In genomic region chr10:74991435-74991834, GRCh38 we compare ENCODE assay signal across 10 cellular contexts.
DNase-seq lines count a peak whose midpoint lies in the region; ATAC-seq, FAIRE-seq and TF ChIP-seq lines count a peak whose summit lies in the region.
"Had no signal": no experiment of that assay in that cellular context is flagged by ENCODE, and none has a peak within 500 bp of the region (broad histone marks: within the 10 kb centered on the region; RNA-seq: fewer than 3 reads in every experiment).

No MANE protein-coding gene starts in this region.

- no peaks in the 10 kb centered on the region for H3K9me2 ChIP-seq in MM.1S (replicated peaks; ENCODE audit: insufficient read depth, low read length)

- CTCF ChIA-PET in H1 (lab: Charles Lee; ENCODE audit: partially characterized antibody) = interaction anchor here (0.8 to 2.6 kb wide), 11 partner anchors 8 to 717 kb away, joined by 3 to 12 read pairs (median 4); no protein-coding TSS in a partner anchor

- no peak overlapping the region for H2BK15ac ChIP-seq in H1 (ENCODE audit: low read length)

- H3K36me3 ChIP-seq in MM.1S (replicated peaks; ENCODE audit: insufficient read depth, low read length) = no peaks in the 10 kb centered on the region
- peaks cover 0 to 8% (median 5%) of the 10 kb centered on the region in 4 experiments; a peak in 3 of 8 replicates for H3K36me3 ChIP-seq in H1 (ENCODE audit: control insufficient read depth in 2 of 4, insufficient read depth in 4 of 4, low read length in 3 of 4)

- H4K8ac ChIP-seq in H1 (ENCODE audit: extremely low read depth, insufficient read depth, low read length) = no peak overlapping the region

- H3K4me3 ChIP-seq in MM.1S (ENCODE audit: low read length) (no peak overlapping the region), H1 (ENCODE audit: extremely low read depth in 1 of 4, insufficient read depth in 2 of 4, low read depth in 3 of 4, low read length in 4 of 4) (no peak overlapping the region), retinal pigment epithelial cell (ENCODE audit: low read length) (no peak overlapping the region)

- H3K23me2 ChIP-seq in H1 (ENCODE audit: low read depth, low read length) = no peaks in the 10 kb centered on the region

- H3K9me3 ChIP-seq in MM.1S (replicated peaks; ENCODE audit: insufficient read depth, low read length) (no peaks in the 10 kb centered on the region), H1 (ENCODE audit: insufficient read depth in 2 of 2, low read depth in 1 of 2, low read length in 1 of 2) (no peaks in the 10 kb centered on the region)

- TF ChIP-seq EP300 in H1 (IDR thresholded peaks at IDR 0.05; ENCODE audit: borderline replicate concordance in 1 of 2, low read depth in 2 of 2, low read length in 2 of 2) = no peak

- H3K56ac ChIP-seq in H1 (replicated peaks; ENCODE audit: insufficient read length, low read depth, low read length) = no peak overlapping the region

- no peak overlapping the region for H3K23ac ChIP-seq in H1 (ENCODE audit: insufficient read length)

- H3K27me3 ChIP-seq in MM.1S (replicated peaks; ENCODE audit: insufficient read depth, low read length) = no peaks in the 10 kb centered on the region
- H3K27me3 ChIP-seq in H1 (replicated peaks in 1 of 4; ENCODE audit: control insufficient read depth in 3 of 4, extremely low read depth in 1 of 4, insufficient read depth in 3 of 4, low read length in 3 of 4) = no peaks in the 10 kb centered on the region

- H3K4me1 ChIP-seq in MM.1S (ENCODE audit: low read length) = peaks cover 36% of the 10 kb centered on the region
- H3K4me1 ChIP-seq in H1 (replicated peaks in 1 of 4; ENCODE audit: control insufficient read depth in 3 of 4, insufficient read depth in 4 of 4, low read length in 3 of 4) = no peaks in the 10 kb centered on the region

- ATAC-seq in HG02678 (IDR thresholded peaks at IDR 0.05; ENCODE audit: unreplicated experiment) = no peak

- H3K14ac ChIP-seq in H1 (ENCODE audit: insufficient read length) = no peak overlapping the region

- no peak overlapping the region for H2BK12ac ChIP-seq in H1 (ENCODE audit: low read depth, low read length)

- no peak overlapping the region for H3K18ac ChIP-seq in H1 (ENCODE audit: extremely low read depth, low read length)

- H3K79me2 ChIP-seq in MM.1S (ENCODE audit: low read length) (no peaks in the 10 kb centered on the region), H1 (ENCODE audit: control insufficient read depth in 1 of 2, insufficient read depth in 2 of 2, low read length in 2 of 2) (no peaks in the 10 kb centered on the region)

- no peak overlapping the region for H2BK20ac ChIP-seq in H1 (ENCODE audit: low read length)

- TF ChIP-seq RAD21 in H1 (IDR thresholded peaks at IDR 0.05 in 1 of 2, conservative IDR thresholded peaks at IDR 0.05 in 1 of 2; ENCODE audit: low read depth in 2 of 2, low read length in 2 of 2) = peak; percentile 30 to 41

- H2BK5ac ChIP-seq in H1 (ENCODE audit: low read depth, low read length) = no peak overlapping the region

- H4K5ac ChIP-seq in H1 (ENCODE audit: insufficient read length, low read depth, low read length) = no peak overlapping the region

- H4K20me1 ChIP-seq in MM.1S (ENCODE audit: insufficient read depth, low read length) (no peaks in the 10 kb centered on the region), H1 (replicated peaks in 1 of 2; ENCODE audit: control insufficient read depth in 1 of 2, insufficient read depth in 2 of 2, low read length in 2 of 2) (peaks cover 0 to 2% of the 10 kb centered on the region in 2 experiments)

- H3F3A ChIP-seq in MM.1S (ENCODE audit: insufficient read depth, low read length) = no peaks in the 10 kb centered on the region

- H4K91ac ChIP-seq in H1 (replicated peaks; ENCODE audit: insufficient read length, low read length) = no peak overlapping the region

- POLR2A ChIA-PET in H1 (lab: Charles Lee; ENCODE audit: partially characterized antibody) = no interaction called here

- TF ChIP-seq POLR2A in H1 (IDR thresholded peaks at IDR 0.05; ENCODE audit: control extremely low read depth in 1 of 2, low read depth in 2 of 2, low read length in 2 of 2) = no peak

- H3K9ac ChIP-seq in MM.1S (ENCODE audit: low read length) = no peak overlapping the region
- H3K9ac ChIP-seq in H1 (replicated peaks in 1 of 4; ENCODE audit: extremely low read depth in 1 of 4, low read depth in 3 of 4, low read length in 3 of 4) = no peak overlapping the region

- no peak for FAIRE-seq in H1 (lab: Jason Lieb, UNC)

- H3K4me2 ChIP-seq in MM.1S (ENCODE audit: low read depth, low read length) (no peak overlapping the region), H1 (ENCODE audit: insufficient read depth in 1 of 2, low read depth in 2 of 2, low read length in 2 of 2) (no peak overlapping the region)

- H2AFZ ChIP-seq in MM.1S (ENCODE audit: low read length) (no peak overlapping the region), H1 (ENCODE audit: low read length) (no peak overlapping the region)

- TF ChIP-seq CTCF in MM.1S (IDR thresholded peaks at IDR 0.05; ENCODE audit: low read length) = peak; percentile 33; the same call in 1 of the 2 replicates
- TF ChIP-seq CTCF in H1 (IDR thresholded peaks at IDR 0.05; ENCODE audit: control extremely low read depth in 1 of 3, insufficient read depth in 1 of 3, low read depth in 1 of 3, low read length in 3 of 3) = peak in 2 of 3 experiments; percentile 17 to 35; a peak in 2 of 4 replicates
- peak; percentile 56 for TF ChIP-seq CTCF in retinal pigment epithelial cell (conservative IDR thresholded peaks at IDR 0.05; ENCODE audit: low read depth, low read length)

- H3K27ac ChIP-seq in MM.1S (ENCODE audit: low read length) = no peak overlapping the region
- no peak overlapping the region for H3K27ac ChIP-seq in H1 (ENCODE audit: low read depth, low read length)

- DNase-seq in NCI-H510A treated with DMSO at 0.1 percent for 48 hours (lab: John Stamatoyannopoulos, UW) (peak; percentile 31), NCI-H510A (lab: John Stamatoyannopoulos, UW) (no peak), MM.1S (peak; percentile 46), H1 (ENCODE audit: low read depth in 1 of 2, low spot score in 2 of 2) (no peak), retinal pigment epithelial cell (ENCODE audit: low read depth) (peak; percentile 7), NCI-H1694 (lab: John Stamatoyannopoulos, UW) (no peak)
- DNase-seq in stimulated activated CD4-positive, alpha-beta T cell treated with anti-CD3 and anti-CD28 coated beads, Interleukin-2, amount 100 ng/mL, for 48 hours = no peak
- DNase-seq: activated CD4-positive, alpha-beta T cell treated with anti-CD3 and anti-CD28 coated beads, Interleukin-2, amount 10 ng/mL, durations not matched to agents 24 days and 14 days; right cardiac atrium had no signal

- no peak overlapping the region for H2BK120ac ChIP-seq in H1 (replicated peaks; ENCODE audit: low read depth, low read length)

- no peak overlapping the region for H3K4ac ChIP-seq in H1 (replicated peaks; ENCODE audit: insufficient read length, low read depth, low read length)

- no peaks in the 10 kb centered on the region for H3K79me1 ChIP-seq in H1 (ENCODE audit: low read depth, low read length)

- no peak overlapping the region for H2AK5ac ChIP-seq in H1 (ENCODE audit: low read depth, low read length)

TF ChIP-seq in H1, 55 proteins besides CTCF, POLR2A, EP300 and RAD21:
- TF ChIP-seq EZH2 (IDR thresholded peaks at IDR 0.05; ENCODE audit: low read depth, low read length, severe bottlenecking) (no peak), BACH1 (IDR thresholded peaks at IDR 0.05; ENCODE audit: low read length) (no peak), MAFK (IDR thresholded peaks at IDR 0.05; ENCODE audit: low read depth, low read length) (no peak)

Comparison
In these comparisons a context has a peak if more than half of its experiments do, and no peak if none do; other contexts are left out.
1. DNase-seq: peak in NCI-H510A treated with DMSO at 0.1 percent for 48 hours (single experiment), MM.1S (single experiment) and retinal pigment epithelial cell (single experiment); none in NCI-H510A (single experiment), H1 (0 of 2), NCI-H1694 (single experiment) and stimulated activated CD4-positive, alpha-beta T cell treated with anti-CD3 and anti-CD28 coated beads, Interleukin-2, amount 100 ng/mL, for 48 hours (0 of 2).
2. Peak in every context shown above with its lines, with median percentiles within 50 percentile points of each other: CTCF ChIP-seq.